In the genomic region with DNA sequence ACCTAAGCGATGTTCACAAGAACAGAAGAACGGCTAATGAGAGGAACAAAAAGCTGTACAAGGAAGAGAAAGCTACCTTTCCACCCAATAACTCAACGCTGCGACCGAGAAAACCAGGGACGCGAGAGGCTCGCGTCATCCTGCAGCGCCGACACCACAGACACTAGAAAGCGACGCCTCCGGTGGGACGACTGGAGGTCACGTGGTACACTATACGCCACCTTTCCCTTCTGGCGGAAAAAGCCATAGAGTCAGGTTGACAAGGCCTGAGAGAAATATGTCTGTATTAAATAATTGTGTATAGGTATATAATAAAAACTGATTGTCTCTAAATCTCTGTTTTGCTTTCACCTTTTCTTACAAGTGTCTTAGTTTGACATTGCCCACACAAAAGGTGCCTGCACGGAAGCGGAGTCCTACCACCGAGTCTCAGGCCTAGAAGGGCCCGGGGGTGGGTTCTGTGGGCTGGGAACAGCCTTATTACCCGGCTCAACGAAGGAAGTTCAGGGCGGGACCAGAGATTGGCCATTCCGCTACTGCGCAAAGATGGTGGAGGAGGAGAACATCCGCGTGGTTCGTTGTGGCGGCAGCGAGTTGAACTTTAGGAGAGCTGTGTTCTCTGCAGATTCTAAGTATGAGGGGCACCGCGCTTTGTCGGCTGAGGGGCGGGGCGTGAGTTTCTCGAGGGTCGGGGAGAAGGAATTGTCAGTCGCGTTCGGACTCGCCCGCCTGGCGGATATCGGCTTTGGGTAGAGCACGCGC, we compare ENCODE assay signal across 8 cellular contexts.
DNase-seq lines count a peak whose midpoint lies in the region; ATAC-seq and TF ChIP-seq lines count a peak whose summit lies in the region.

A gene (plus strand): TSS at position 528 of the 762 bp plus-strand sequence. CDS start 19 bp downstream, at position 547.

- H3K4me3 ChIP-seq in AG09309 (ENCODE audit: control insufficient read depth, low read depth, low read length), result peak within 1 kb of the TSS; percentile 80

- ATAC-seq in GM19025 (IDR thresholded peaks at IDR 0.05; ENCODE audit: low read depth, unreplicated experiment) (peak; percentile 86), HG03342 (IDR thresholded peaks at IDR 0.05; ENCODE audit: unreplicated experiment) (peak; percentile 82)

- no peak for TF ChIP-seq CTCF in AG09309 (IDR thresholded peaks at IDR 0.05; ENCODE audit: control insufficient read depth, insufficient read depth, low read depth, low read length, missing control alignments)

- DNase-seq in AG09309 (ENCODE audit: low read depth), result peak; percentile 79
- peak; percentile 92 to 97 for DNase-seq in NCI-H446 (lab: John Stamatoyannopoulos, UW)
- DNase-seq in activated CD4-positive, CD25-positive, alpha-beta regulatory T cell treated with anti-CD3 and anti-CD28 coated beads, Interleukin-2, amount 50 U/mL, for 16 hours (ENCODE audit: low read depth, low spot score), result peak; percentile 89
- DNase-seq in cerebellar cortex (ENCODE audit: low spot score), result peak; percentile 97
- DNase-seq in iris pigment epithelial cell (ENCODE audit: low read depth), result peak; percentile 94
- peak; percentile 84 to 92 for DNase-seq in stimulated activated CD4-positive, alpha-beta T cell treated with anti-CD3 and anti-CD28 coated beads, Interleukin-12 subunit alpha, Interleukin-12 subunit beta, amount 100 ng/mL, for 24 hours (ENCODE audit: low read depth in 2 of 2)

Comparison
In these comparisons a context has a peak if more than half of its experiments do, and no peak if none do; other contexts are left out.
1. Peak in every context shown above with its lines: DNase-seq, ATAC-seq and H3K4me3 ChIP-seq.